ENCODE assay signal across 13 cellular contexts in the genomic region with DNA sequence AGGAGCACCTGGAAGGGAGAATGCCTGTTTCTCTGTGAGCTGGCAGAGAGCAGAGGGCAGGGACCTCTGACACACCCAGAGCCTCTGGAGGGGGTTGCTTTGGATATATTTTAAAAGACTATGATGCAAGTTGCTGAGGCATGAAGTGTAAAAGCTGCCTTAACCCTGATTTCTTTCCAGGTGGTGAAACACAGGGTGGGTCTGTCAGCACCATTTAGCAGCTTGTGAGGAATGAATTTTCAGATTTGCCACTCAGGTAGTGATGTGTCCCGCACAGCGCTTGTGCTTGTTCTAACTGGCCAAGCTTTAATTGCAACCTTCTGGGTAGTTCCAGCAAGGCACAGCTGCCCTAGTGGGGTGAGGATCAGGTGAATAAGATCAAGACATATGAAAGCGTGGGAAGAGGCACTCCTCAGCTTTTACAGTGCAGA.
DNase-seq lines count a peak whose midpoint lies in the region; ATAC-seq and TF ChIP-seq lines count a peak whose summit lies in the region.
"Had no signal": no experiment of that assay in that cellular context is flagged by ENCODE, and none has a peak within 500 bp of the region (broad histone marks: within the 10 kb centered on the region; RNA-seq: fewer than 3 reads in every experiment).

No MANE protein-coding gene starts in this region.

- DNase-seq in DMS53 (lab: John Stamatoyannopoulos, UW): peak; percentile 21
- no peak for DNase-seq in DMS53 treated with DMSO at 0.1 percent for 48 hours (lab: John Stamatoyannopoulos, UW; ENCODE audit: unreplicated experiment)
- no peak for DNase-seq in tibial artery
- DNase-seq in activated naive CD8-positive, alpha-beta T cell treated with anti-CD3 and anti-CD28 coated beads for 36 hours: no peak
- no peak for DNase-seq in immature natural killer cell
- DNase-seq in T-helper 2 cell: no peak
- DNase-seq: 8988T; activated CD4-positive, alpha-beta T cell treated with anti-CD3 and anti-CD28 coated beads, Interleukin-2, amount 10 ng/mL, durations not matched to agents 24 days and 14 days; cortex of kidney; NCI-H2081; SHP77 had no signal

- no peak for TF ChIP-seq POLR2A in gastroesophageal sphincter (IDR thresholded peaks at IDR 0.05)

- ATAC-seq in activated T-helper 17 cell treated with anti-CD3 and anti-CD28 coated beads, Interleukin-2, amount 50 U/mL, for 72 hours (replicated peaks): no peak
- no peak for ATAC-seq in gastroesophageal sphincter

- intact Hi-C loops in tibial artery (cut with DNase I; ENCODE audit: low total_unique reads): no loop called here

- no peak for TF ChIP-seq CTCF in gastroesophageal sphincter (IDR thresholded peaks at IDR 0.05)
- no peak for TF ChIP-seq CTCF in tibial artery (IDR thresholded peaks at IDR 0.05)

- H3K4me3 ChIP-seq in gastroesophageal sphincter (no peak overlapping the region), tibial artery (no peak overlapping the region)

- H3K27ac ChIP-seq in gastroesophageal sphincter (peak overlapping the region in 3 of 4 donors; percentile 18 to 92 (median 30)), tibial artery (peak overlapping the region; percentile 9 to 21)

- H3K27me3 ChIP-seq in gastroesophageal sphincter (no peaks in the 10 kb centered on the region), tibial artery (no peaks in the 10 kb centered on the region)

- H3K36me3 ChIP-seq in gastroesophageal sphincter (peaks cover 0 to 32% of the 10 kb centered on the region in 2 donors), tibial artery (peaks cover 16 to 31% (median 30%) of the 10 kb centered on the region in 3 donors)

- H3K4me1 Mint-ChIP-seq in activated T-helper 17 cell treated with anti-CD3 and anti-CD28 coated beads, Interleukin-2, amount 50 U/mL, for 72 hours: peaks cover 10% of the 10 kb centered on the region
- peaks cover 30% of the 10 kb centered on the region for H3K4me1 Mint-ChIP-seq in activated naive CD8-positive, alpha-beta T cell treated with anti-CD3 and anti-CD28 coated beads for 36 hours
- peaks cover 27 to 28% of the 10 kb centered on the region in 2 donors for H3K4me1 Mint-ChIP-seq in immature natural killer cell

- no peaks in the 10 kb centered on the region for H3K27me3 Mint-ChIP-seq in activated T-helper 17 cell treated with anti-CD3 and anti-CD28 coated beads, Interleukin-2, amount 50 U/mL, for 72 hours
- no peaks in the 10 kb centered on the region for H3K27me3 Mint-ChIP-seq in activated naive CD8-positive, alpha-beta T cell treated with anti-CD3 and anti-CD28 coated beads for 36 hours
- peaks cover 0 to 7% (median 3%) of the 10 kb centered on the region in 3 donors for H3K27me3 Mint-ChIP-seq in immature natural killer cell (ENCODE audit: low read depth in 3 of 3)
- H3K27me3 Mint-ChIP-seq: activated CD4-positive, alpha-beta T cell treated with anti-CD3 and anti-CD28 coated beads, Interleukin-2, amount 10 ng/mL, durations not matched to agents 24 days and 14 days had no signal

- no peak for TF ChIP-seq EP300 in gastroesophageal sphincter (IDR thresholded peaks at IDR 0.05)

- no peak overlapping the region for H3K4me3 Mint-ChIP-seq in activated T-helper 17 cell treated with anti-CD3 and anti-CD28 coated beads, Interleukin-2, amount 50 U/mL, for 72 hours
- no peak overlapping the region for H3K4me3 Mint-ChIP-seq in activated naive CD8-positive, alpha-beta T cell treated with anti-CD3 and anti-CD28 coated beads for 36 hours
- H3K4me3 Mint-ChIP-seq in immature natural killer cell: no peak overlapping the region
- H3K4me3 Mint-ChIP-seq: activated CD4-positive, alpha-beta T cell treated with anti-CD3 and anti-CD28 coated beads, Interleukin-2, amount 10 ng/mL, durations not matched to agents 24 days and 14 days had no signal

- H3K27ac Mint-ChIP-seq in activated T-helper 17 cell treated with anti-CD3 and anti-CD28 coated beads, Interleukin-2, amount 50 U/mL, for 72 hours: peak overlapping the region; percentile 52
- no peak overlapping the region for H3K27ac Mint-ChIP-seq in activated naive CD8-positive, alpha-beta T cell treated with anti-CD3 and anti-CD28 coated beads for 36 hours
- no peak overlapping the region for H3K27ac Mint-ChIP-seq in immature natural killer cell

- H3K9me3 ChIP-seq in gastroesophageal sphincter (no peaks in the 10 kb centered on the region), tibial artery (no peaks in the 10 kb centered on the region)

- WGBS in gastroesophageal sphincter (ENCODE audit: low coverage in 1 of 2), 2 donors: 66 to 93% methylated on average over 3 of the region's 3 CpGs

- H3K4me1 ChIP-seq in gastroesophageal sphincter (peaks cover 0 to 46% (median 10%) of the 10 kb centered on the region in 3 donors), tibial artery (peaks cover 0 to 41% (median 11%) of the 10 kb centered on the region in 4 donors)

- H3K9me3 Mint-ChIP-seq in activated T-helper 17 cell treated with anti-CD3 and anti-CD28 coated beads, Interleukin-2, amount 50 U/mL, for 72 hours: no peaks in the 10 kb centered on the region
- no peaks in the 10 kb centered on the region for H3K9me3 Mint-ChIP-seq in activated naive CD8-positive, alpha-beta T cell treated with anti-CD3 and anti-CD28 coated beads for 36 hours
- H3K9me3 Mint-ChIP-seq in immature natural killer cell: no peaks in the 10 kb centered on the region
- H3K9me3 Mint-ChIP-seq: activated CD4-positive, alpha-beta T cell treated with anti-CD3 and anti-CD28 coated beads, Interleukin-2, amount 10 ng/mL, durations not matched to agents 24 days and 14 days had no signal

- H3K36me3 Mint-ChIP-seq in activated T-helper 17 cell treated with anti-CD3 and anti-CD28 coated beads, Interleukin-2, amount 50 U/mL, for 72 hours (ENCODE audit: low read depth): peaks cover 3% of the 10 kb centered on the region
- peaks cover 3% of the 10 kb centered on the region for H3K36me3 Mint-ChIP-seq in activated naive CD8-positive, alpha-beta T cell treated with anti-CD3 and anti-CD28 coated beads for 36 hours
- peaks cover 3 to 12% (median 10%) of the 10 kb centered on the region in 3 donors for H3K36me3 Mint-ChIP-seq in immature natural killer cell
